In genomic region chr7:16583834-16584233, GRCh38 we compare ENCODE assay signal across 35 cellular contexts. TPM values are rescaled to one million over a fixed set of nuclear protein-coding genes. Genes with fewer than 3 reads are reported as not detected.
"Had no signal": no experiment of that assay in that cellular context is flagged by ENCODE, and none has a peak within 500 bp of the region (broad histone marks: within the 10 kb centered on the region; RNA-seq: fewer than 3 reads in every experiment).

No MANE protein-coding gene starts in this region.

- H3K9me3 ChIP-seq: adrenal gland, body of pancreas, breast epithelium, Peyer's patch, SJSA1, SK-N-SH had no signal

- H3K36me3 ChIP-seq: adrenal gland, breast epithelium, Peyer's patch, SJSA1 had no signal

- H3K9me2 ChIP-seq: SK-N-SH had no signal

- H3K4me1 Mint-ChIP-seq: activated CD4-positive, alpha-beta T cell treated with anti-CD3 and anti-CD28 coated beads, Interleukin-2, amount 10 ng/mL, durations not matched to agents 24 days and 14 days; activated naive CD8-positive, alpha-beta T cell treated with anti-CD3 and anti-CD28 coated beads, Interleukin-2, amount 10 ng/mL, durations not matched to agents 7 days and 5 days; activated T-helper 17 cell treated with anti-CD3 and anti-CD28 coated beads, Interleukin-2, amount 50 U/mL, for 72 hours had no signal

- H3K4me2 ChIP-seq: KMS-11, SK-N-SH had no signal

- DNase-seq: activated CD4-positive, alpha-beta T cell treated with anti-CD3 and anti-CD28 coated beads, Interleukin-2, amount 10 ng/mL, durations not matched to agents 24 days and 14 days; activated CD4-positive, alpha-beta T cell treated with anti-CD3 and anti-CD28 coated beads, Interleukin-2, amount 50 U/mL, for 4 hours; activated CD8-positive, alpha-beta T cell treated with anti-CD3 and anti-CD28 coated beads for 36 hours; activated effector memory CD4-positive, alpha-beta T cell treated with anti-CD3 and anti-CD28 coated beads, Interleukin-2, amount 50 U/mL, for 16 hours; activated naive CD4-positive, alpha-beta T cell; activated naive CD4-positive, alpha-beta T cell treated with anti-CD3 and anti-CD28 coated beads, Interleukin-2, amount 50 U/mL, for 16 hours; activated naive CD8-positive, alpha-beta T cell treated with anti-CD3 and anti-CD28 coated beads, Interleukin-2, amount 10 ng/mL, durations not matched to agents 7 days and 5 days; activated T-cell treated with anti-CD3 and anti-CD28 coated beads, Interleukin-2, amount 50 U/mL, for 1 hour; activated T-cell treated with anti-CD3 and anti-CD28 coated beads, Interleukin-2, amount 50 U/mL, for 72 hours; adrenal gland; body of pancreas; NCI-H1105; NCI-H1417 treated with DMSO at 0.1 percent for 48 hours; NCI-H187 treated with DMSO at 0.1 percent for 48 hours; NCI-H2081; NCI-H226; NCI-H446 treated with DMSO at 0.1 percent for 48 hours; NCI-H524 treated with DMSO at 0.1 percent for 48 hours; NCI-H748 treated with DMSO at 0.1 percent for 48 hours; NK-92 treated with Interleukin-12 subunit alpha and Interleukin-12 subunit beta, amount 100 ng/mL, for 24 hours; PC-3; Peyer's patch; RPMI8226; SHP77 treated with DMSO at 0.1 percent for 48 hours; SK-N-SH had no signal

- H3K9ac ChIP-seq: KMS-11, SK-N-SH had no signal

- H3K4me1 ChIP-seq: adrenal gland, body of pancreas, breast epithelium, Peyer's patch, SJSA1 had no signal

- H3K4me3 Mint-ChIP-seq: activated CD4-positive, alpha-beta T cell treated with anti-CD3 and anti-CD28 coated beads, Interleukin-2, amount 10 ng/mL, durations not matched to agents 24 days and 14 days; activated CD8-positive, alpha-beta T cell treated with anti-CD3 and anti-CD28 coated beads for 36 hours; activated naive CD8-positive, alpha-beta T cell treated with anti-CD3 and anti-CD28 coated beads, Interleukin-2, amount 10 ng/mL, durations not matched to agents 7 days and 5 days; activated T-cell treated with anti-CD3 and anti-CD28 coated beads, Interleukin-2, amount 50 U/mL, for 72 hours; activated T-helper 17 cell treated with anti-CD3 and anti-CD28 coated beads, Interleukin-2, amount 50 U/mL, for 72 hours; T-helper 1 cell treated with Interleukin-12 subunit alpha and Interleukin-12 subunit beta and Interleukin-4 antibody, amounts not matched to agents 30 μg/mL and 1 μg/mL, for 36 hours; T-helper 2 cell treated with Interferon-gamma antibody and Interleukin-4, amounts not matched to agents 5 μg/mL and 100 μg/mL, for 36 hours had no signal

- H3K9me3 Mint-ChIP-seq: activated CD4-positive, alpha-beta T cell treated with anti-CD3 and anti-CD28 coated beads, Interleukin-2, amount 10 ng/mL, durations not matched to agents 24 days and 14 days; activated CD8-positive, alpha-beta T cell treated with anti-CD3 and anti-CD28 coated beads for 36 hours; activated naive CD8-positive, alpha-beta T cell treated with anti-CD3 and anti-CD28 coated beads, Interleukin-2, amount 10 ng/mL, durations not matched to agents 7 days and 5 days; activated T-cell treated with anti-CD3 and anti-CD28 coated beads, Interleukin-2, amount 50 U/mL, for 72 hours; activated T-helper 17 cell treated with anti-CD3 and anti-CD28 coated beads, Interleukin-2, amount 50 U/mL, for 72 hours; T-helper 1 cell treated with Interleukin-12 subunit alpha and Interleukin-12 subunit beta and Interleukin-4 antibody, amounts not matched to agents 30 μg/mL and 1 μg/mL, for 36 hours; T-helper 2 cell treated with Interferon-gamma antibody and Interleukin-4, amounts not matched to agents 5 μg/mL and 100 μg/mL, for 36 hours had no signal

- H3K4me3 ChIP-seq: adrenal gland, body of pancreas, breast epithelium, Peyer's patch, SJSA1 had no signal

- H3K27me3 ChIP-seq: adrenal gland, body of pancreas, breast epithelium, Peyer's patch, SJSA1 had no signal

- H3K27ac Mint-ChIP-seq: activated CD4-positive, alpha-beta T cell treated with anti-CD3 and anti-CD28 coated beads, Interleukin-2, amount 10 ng/mL, durations not matched to agents 24 days and 14 days; activated CD8-positive, alpha-beta T cell treated with anti-CD3 and anti-CD28 coated beads for 36 hours; activated naive CD8-positive, alpha-beta T cell treated with anti-CD3 and anti-CD28 coated beads, Interleukin-2, amount 10 ng/mL, durations not matched to agents 7 days and 5 days; activated T-cell treated with anti-CD3 and anti-CD28 coated beads, Interleukin-2, amount 50 U/mL, for 72 hours; activated T-helper 17 cell treated with anti-CD3 and anti-CD28 coated beads, Interleukin-2, amount 50 U/mL, for 72 hours; T-helper 1 cell treated with Interleukin-12 subunit alpha and Interleukin-12 subunit beta and Interleukin-4 antibody, amounts not matched to agents 30 μg/mL and 1 μg/mL, for 36 hours; T-helper 2 cell treated with Interferon-gamma antibody and Interleukin-4, amounts not matched to agents 5 μg/mL and 100 μg/mL, for 36 hours had no signal

- H3K36me3 Mint-ChIP-seq: activated naive CD8-positive, alpha-beta T cell treated with anti-CD3 and anti-CD28 coated beads, Interleukin-2, amount 10 ng/mL, durations not matched to agents 7 days and 5 days had no signal

- ATAC-seq: activated CD8-positive, alpha-beta T cell treated with anti-CD3 and anti-CD28 coated beads for 36 hours; activated T-helper 17 cell treated with anti-CD3 and anti-CD28 coated beads, Interleukin-2, amount 50 U/mL, for 72 hours; body of pancreas; PC-3 had no signal

- H3K27ac ChIP-seq: adrenal gland, body of pancreas, breast epithelium, KMS-11, Peyer's patch, SJSA1 had no signal

RNA-seq across cellular contexts. Expression of gene LRRC72, which starts 57.2 kb away (rescaled TPM):
- total RNA-seq: activated CD4-positive, alpha-beta T cell treated with anti-CD3 and anti-CD28 coated beads, Interleukin-2, amount 10 ng/mL, durations not matched to agents 24 days and 14 days; activated CD8-positive, alpha-beta memory T cell treated with anti-CD3 and anti-CD28 coated beads for 36 hours; activated CD8-positive, alpha-beta T cell treated with anti-CD3 and anti-CD28 coated beads for 36 hours; activated naive CD8-positive, alpha-beta T cell treated with anti-CD3 and anti-CD28 coated beads, Interleukin-2, amount 10 ng/mL, durations not matched to agents 7 days and 5 days; activated T-cell treated with anti-CD3 and anti-CD28 coated beads, Interleukin-2, amount 50 U/mL, for 72 hours; activated T-helper 17 cell treated with anti-CD3 and anti-CD28 coated beads, Interleukin-2, amount 50 U/mL, for 72 hours; adrenal gland; astrocyte; body of pancreas; breast epithelium; cardiac septum; MCF 10A; PC-3; Peyer's patch; SJSA1 had no signal
